In genomic region chr12:23126794-23127193, GRCh38 we compare ENCODE assay signal across 27 cellular contexts.
"Had no signal": no experiment of that assay in that cellular context is flagged by ENCODE, and none has a peak within 500 bp of the region (broad histone marks: within the 10 kb centered on the region; RNA-seq: fewer than 3 reads in every experiment).

No MANE protein-coding gene starts in this region.

- H3K9me3 Mint-ChIP-seq: naive thymus-derived CD8-positive, alpha-beta T cell; nephron progenitor cell had no signal

- H3K27me3 Mint-ChIP-seq: naive thymus-derived CD8-positive, alpha-beta T cell had no signal

- H3K4me1 ChIP-seq: esophagus muscularis mucosa, foreskin keratinocyte, gastroesophageal sphincter, heart right ventricle, left lung, parathyroid adenoma, prostate gland, right atrium auricular region, stomach, thyroid gland, vagina had no signal

- H3K27me3 ChIP-seq: esophagus muscularis mucosa, gastroesophageal sphincter, heart right ventricle, left lung, right atrium auricular region, stomach, thyroid gland, vagina had no signal

- ATAC-seq: foreskin keratinocyte; gastroesophageal sphincter; heart right ventricle; left cardiac atrium; left lung; naive thymus-derived CD8-positive, alpha-beta T cell; sciatic nerve had no signal

- H3K4me1 Mint-ChIP-seq: nephron progenitor cell had no signal

- H3K4me3 ChIP-seq: esophagus muscularis mucosa, gastroesophageal sphincter, heart right ventricle, left lung, prostate gland, right atrium auricular region, smooth muscle cell, stomach, thyroid gland, vagina had no signal

- H3K27ac Mint-ChIP-seq: naive thymus-derived CD8-positive, alpha-beta T cell; nephron progenitor cell had no signal

- H3K36me3 ChIP-seq: esophagus muscularis mucosa, gastroesophageal sphincter, heart right ventricle, left lung, prostate gland, right atrium auricular region, stomach, thyroid gland, vagina had no signal

- H3K9ac ChIP-seq: parathyroid adenoma had no signal

- H3K4me3 Mint-ChIP-seq: naive thymus-derived CD8-positive, alpha-beta T cell; nephron progenitor cell had no signal

- H3K36me3 Mint-ChIP-seq: naive thymus-derived CD8-positive, alpha-beta T cell had no signal

- DNase-seq: cortex of kidney; effector CD4-positive, alpha-beta T cell; foreskin keratinocyte; heart right ventricle; hippocampal formation; left cardiac atrium; left lung; mesendoderm; naive thymus-derived CD8-positive, alpha-beta T cell; nephron progenitor cell; occipital lobe; stimulated activated CD4-positive, alpha-beta T cell treated with anti-CD3 and anti-CD28 coated beads, Interleukin-12 subunit alpha, Interleukin-12 subunit beta, amount 100 ng/mL, for 4 hours; stimulated activated CD4-positive, alpha-beta T cell treated with anti-CD3 and anti-CD28 coated beads, Interleukin-1b, Interleukin-23, amount 100 ng/mL, for 48 hours; stimulated activated CD4-positive, alpha-beta T cell treated with anti-CD3 and anti-CD28 coated beads, Interleukin-4, amount 100 ng/mL, for 1 hour; stimulated activated CD8-positive, alpha-beta memory T cell treated with anti-CD3 and anti-CD28 coated beads, Interleukin-4, amount 100 ng/mL, for 48 hours; stimulated activated naive CD4-positive, alpha-beta T cell treated with Interleukin-2 at 50 U/mL for 16 hours; stomach; thyroid gland; trophoblast cell had no signal

- H3K27ac ChIP-seq: esophagus muscularis mucosa, foreskin keratinocyte, gastroesophageal sphincter, heart right ventricle, left lung, parathyroid adenoma, prostate gland, right atrium auricular region, stomach, thyroid gland, vagina had no signal

- H3K9me3 ChIP-seq: esophagus muscularis mucosa, gastroesophageal sphincter, left lung, prostate gland, right atrium auricular region, stomach, thyroid gland, vagina had no signal
